In genomic region chr7:76261935-76262334, GRCh38 we compare ENCODE assay signal across 19 cellular contexts. TPM values are rescaled to one million over a fixed set of nuclear protein-coding genes. Genes with fewer than 3 reads are reported as not detected.
DNase-seq lines count a peak whose midpoint lies in the region; ATAC-seq, FAIRE-seq and TF ChIP-seq lines count a peak whose summit lies in the region.
"Had no signal": no experiment of that assay in that cellular context is flagged by ENCODE, and none has a peak within 500 bp of the region (broad histone marks: within the 10 kb centered on the region; RNA-seq: fewer than 3 reads in every experiment).

No MANE protein-coding gene starts in this region.

- no peaks in the 10 kb centered on the region; the same call in 1 of the 2 replicates for H3K79me1 ChIP-seq in H1 (ENCODE audit: low read depth, low read length)

- no peak overlapping the region for H3K4me3 Mint-ChIP-seq in activated naive CD8-positive, alpha-beta T cell treated with anti-CD3 and anti-CD28 coated beads, Interleukin-2, amount 10 ng/mL, durations not matched to agents 7 days and 5 days
- no peak overlapping the region for H3K4me3 Mint-ChIP-seq in activated naive CD8-positive, alpha-beta T cell treated with anti-CD3 and anti-CD28 coated beads for 36 hours
- H3K4me3 Mint-ChIP-seq in activated CD4-positive, alpha-beta T cell treated with anti-CD3 and anti-CD28 coated beads, Interleukin-2, amount 10 ng/mL, durations not matched to agents 24 days and 14 days, result no peak overlapping the region
- H3K4me3 Mint-ChIP-seq: CD8-positive, alpha-beta memory T cell; HFFc6 had no signal

- no peak overlapping the region for H3K27ac ChIP-seq in H1 (ENCODE audit: low read depth, low read length)

- H3K4me3 ChIP-seq in H1 (ENCODE audit: extremely low read depth in 1 of 4, insufficient read depth in 2 of 4, low read depth in 3 of 4, low read length in 4 of 4), result no peak overlapping the region

- no peaks in the 10 kb centered on the region for H3K9me3 Mint-ChIP-seq in activated naive CD8-positive, alpha-beta T cell treated with anti-CD3 and anti-CD28 coated beads, Interleukin-2, amount 10 ng/mL, durations not matched to agents 7 days and 5 days
- no peaks in the 10 kb centered on the region for H3K9me3 Mint-ChIP-seq in activated naive CD8-positive, alpha-beta T cell treated with anti-CD3 and anti-CD28 coated beads for 36 hours
- H3K9me3 Mint-ChIP-seq in activated CD4-positive, alpha-beta T cell treated with anti-CD3 and anti-CD28 coated beads, Interleukin-2, amount 10 ng/mL, durations not matched to agents 24 days and 14 days, result no peaks in the 10 kb centered on the region
- no peaks in the 10 kb centered on the region for H3K9me3 Mint-ChIP-seq in activated naive CD4-positive, alpha-beta T cell treated with anti-CD3 and anti-CD28 coated beads, Interleukin-2, amount 50 U/mL, for 72 hours
- H3K9me3 Mint-ChIP-seq: HFFc6 had no signal

- H3K4me1 ChIP-seq in H1 (replicated peaks in 1 of 4; ENCODE audit: control insufficient read depth in 3 of 4, insufficient read depth in 4 of 4, low read length in 3 of 4), result peaks cover 3 to 29% (median 18%) of the 10 kb centered on the region in 4 experiments

- no peak overlapping the region for H3K14ac ChIP-seq in H1 (ENCODE audit: insufficient read length)

- TF ChIP-seq POLR2A in H1 (IDR thresholded peaks at IDR 0.05; ENCODE audit: control extremely low read depth in 1 of 2, low read depth in 2 of 2, low read length in 2 of 2), result no peak

- H3K4ac ChIP-seq in H1 (replicated peaks; ENCODE audit: insufficient read length, low read depth, low read length), result no peak overlapping the region

- peak overlapping the region; percentile 1; the same call in 1 of the 2 replicates for H2BK5ac ChIP-seq in H1 (ENCODE audit: low read depth, low read length)

- TF ChIP-seq RAD21 in H1 (IDR thresholded peaks at IDR 0.05 in 1 of 2, conservative IDR thresholded peaks at IDR 0.05 in 1 of 2; ENCODE audit: low read depth in 2 of 2, low read length in 2 of 2), result no peak

- 72% methylated on average over 4 of the region's 4 CpGs; no CpG with 5 or more reads in 1 of the 2 experiments for WGBS in H1 (ENCODE audit: extremely low coverage in 1 of 2, insufficient coverage in 1 of 2, insufficient read length in 1 of 2, insufficient replicate concordance in 2 of 2, low coverage in 1 of 2, low lambda C conversion rate in 2 of 2, missing lambda C conversion rate in 1 of 2), 2 experiments

- intact Hi-C loops in activated CD4-positive, alpha-beta T cell treated with anti-CD3 and anti-CD28 coated beads, Interleukin-2, amount 10 ng/mL, durations not matched to agents 24 days and 14 days (cut with micrococcal nuclease), result no loop called here

- H3K27me3 ChIP-seq in H1 (replicated peaks in 1 of 4; ENCODE audit: control insufficient read depth in 3 of 4, extremely low read depth in 1 of 4, insufficient read depth in 3 of 4, low read length in 3 of 4), result peaks cover 0 to 3% (median 1%) of the 10 kb centered on the region in 4 experiments; a peak in 2 of 7 replicates

- DNase-seq in activated naive CD8-positive, alpha-beta T cell treated with anti-CD3 and anti-CD28 coated beads, Interleukin-2, amount 10 ng/mL, durations not matched to agents 7 days and 5 days, result no peak
- no peak for DNase-seq in activated naive CD8-positive, alpha-beta T cell treated with anti-CD3 and anti-CD28 coated beads for 36 hours
- DNase-seq in NCI-H69 (lab: John Stamatoyannopoulos, UW) (peak; percentile 71), H1 (ENCODE audit: low read depth in 1 of 2, low spot score in 2 of 2) (no peak)
- no peak for DNase-seq in activated CD4-positive, alpha-beta T cell treated with anti-CD3 and anti-CD28 coated beads, Interleukin-2, amount 10 ng/mL, durations not matched to agents 24 days and 14 days
- no peak for DNase-seq in stimulated activated CD4-positive, alpha-beta T cell treated with anti-CD3 and anti-CD28 coated beads, Interleukin-15, amount 100 ng/mL, for 24 hours
- no peak for DNase-seq in activated naive CD4-positive, alpha-beta T cell treated with anti-CD3 and anti-CD28 coated beads, Interleukin-2, amount 50 U/mL, for 72 hours (ENCODE audit: low spot score in 2 of 2)
- DNase-seq: C1 segment of cervical spinal cord, DMS79 treated with DMSO at 0.1 percent for 48 hours, HFFc6, MM.1S, NCI-H1105, NCI-H2081 treated with DMSO at 0.1 percent for 48 hours, NCI-H524, Right ventricle myocardium superior, SW 1271 had no signal

- no peak overlapping the region for H2AFZ ChIP-seq in H1 (ENCODE audit: low read length)

- no peak for FAIRE-seq in H1 (lab: Jason Lieb, UNC)
- FAIRE-seq: H54, RCC 7860 had no signal

- H4K91ac ChIP-seq in H1 (replicated peaks; ENCODE audit: insufficient read length, low read length), result no peak overlapping the region

- peaks cover 4% of the 10 kb centered on the region; the same call in 1 of the 2 replicates for H3K23me2 ChIP-seq in H1 (ENCODE audit: low read depth, low read length)

- H2BK20ac ChIP-seq in H1 (ENCODE audit: low read length), result no peak overlapping the region

- no peaks in the 10 kb centered on the region for H3K36me3 Mint-ChIP-seq in activated naive CD8-positive, alpha-beta T cell treated with anti-CD3 and anti-CD28 coated beads, Interleukin-2, amount 10 ng/mL, durations not matched to agents 7 days and 5 days
- H3K36me3 Mint-ChIP-seq in activated naive CD8-positive, alpha-beta T cell treated with anti-CD3 and anti-CD28 coated beads for 36 hours, result no peaks in the 10 kb centered on the region
- no peaks in the 10 kb centered on the region for H3K36me3 Mint-ChIP-seq in activated CD4-positive, alpha-beta T cell treated with anti-CD3 and anti-CD28 coated beads, Interleukin-2, amount 10 ng/mL, durations not matched to agents 24 days and 14 days (ENCODE audit: low read depth)
- no peaks in the 10 kb centered on the region for H3K36me3 Mint-ChIP-seq in activated naive CD4-positive, alpha-beta T cell treated with anti-CD3 and anti-CD28 coated beads, Interleukin-2, amount 50 U/mL, for 72 hours
- H3K36me3 Mint-ChIP-seq: CD8-positive, alpha-beta memory T cell had no signal

- TF ChIP-seq EP300 in H1 (IDR thresholded peaks at IDR 0.05; ENCODE audit: borderline replicate concordance in 1 of 2, low read depth in 2 of 2, low read length in 2 of 2), result no peak

- no peak overlapping the region for H3K9ac ChIP-seq in H1 (replicated peaks in 1 of 4; ENCODE audit: extremely low read depth in 1 of 4, low read depth in 3 of 4, low read length in 3 of 4)

- H3K27ac Mint-ChIP-seq in activated naive CD8-positive, alpha-beta T cell treated with anti-CD3 and anti-CD28 coated beads, Interleukin-2, amount 10 ng/mL, durations not matched to agents 7 days and 5 days, result peak overlapping the region; percentile 48
- no peak overlapping the region for H3K27ac Mint-ChIP-seq in activated naive CD8-positive, alpha-beta T cell treated with anti-CD3 and anti-CD28 coated beads for 36 hours
- no peak overlapping the region for H3K27ac Mint-ChIP-seq in activated CD4-positive, alpha-beta T cell treated with anti-CD3 and anti-CD28 coated beads, Interleukin-2, amount 10 ng/mL, durations not matched to agents 24 days and 14 days
- no peak overlapping the region for H3K27ac Mint-ChIP-seq in activated naive CD4-positive, alpha-beta T cell treated with anti-CD3 and anti-CD28 coated beads, Interleukin-2, amount 50 U/mL, for 72 hours
- H3K27ac Mint-ChIP-seq: CD8-positive, alpha-beta memory T cell; HFFc6 had no signal

- peak overlapping the region; percentile 82; the same call in 1 of the 2 replicates for H2BK12ac ChIP-seq in H1 (ENCODE audit: low read depth, low read length)

- peak overlapping the region; percentile 11 to 20; a peak in 3 of 4 replicates for H3K4me2 ChIP-seq in H1 (ENCODE audit: insufficient read depth in 1 of 2, low read depth in 2 of 2, low read length in 2 of 2)

- no peak overlapping the region for H2AK5ac ChIP-seq in H1 (ENCODE audit: low read depth, low read length)

- H4K5ac ChIP-seq in H1 (ENCODE audit: insufficient read length, low read depth, low read length), result no peak overlapping the region

- TF ChIP-seq CTCF in H1 (IDR thresholded peaks at IDR 0.05; ENCODE audit: control extremely low read depth in 1 of 3, insufficient read depth in 1 of 3, low read depth in 1 of 3, low read length in 3 of 3), result no peak

- no peak overlapping the region for H3K56ac ChIP-seq in H1 (replicated peaks; ENCODE audit: insufficient read length, low read depth, low read length)

- no peak overlapping the region for H3K18ac ChIP-seq in H1 (ENCODE audit: extremely low read depth, low read length)

- H4K8ac ChIP-seq in H1 (ENCODE audit: extremely low read depth, insufficient read depth, low read length), result no peak overlapping the region; the same call in 1 of the 2 replicates

- CTCF ChIA-PET in H1 (lab: Charles Lee; ENCODE audit: partially characterized antibody), result interaction anchor here (0.6 to 5.7 kb wide), 30 partner anchors 9 to 395 kb away, joined by 3 to 125 read pairs (median 12); partner anchors contain the start of gene SRRM3

- no peak for ATAC-seq in activated naive CD8-positive, alpha-beta T cell treated with anti-CD3 and anti-CD28 coated beads, Interleukin-2, amount 10 ng/mL, durations not matched to agents 7 days and 5 days (ENCODE audit: low read depth)
- ATAC-seq in activated naive CD4-positive, alpha-beta T cell treated with anti-CD3 and anti-CD28 coated beads, Interleukin-2, amount 50 U/mL, for 72 hours, result no peak

- H3K27me3 Mint-ChIP-seq in activated naive CD8-positive, alpha-beta T cell treated with anti-CD3 and anti-CD28 coated beads, Interleukin-2, amount 10 ng/mL, durations not matched to agents 7 days and 5 days, result peaks cover 29% of the 10 kb centered on the region
- peaks cover 67% of the 10 kb centered on the region for H3K27me3 Mint-ChIP-seq in activated naive CD8-positive, alpha-beta T cell treated with anti-CD3 and anti-CD28 coated beads for 36 hours
- peaks cover 24% of the 10 kb centered on the region for H3K27me3 Mint-ChIP-seq in activated CD4-positive, alpha-beta T cell treated with anti-CD3 and anti-CD28 coated beads, Interleukin-2, amount 10 ng/mL, durations not matched to agents 24 days and 14 days

- no peak overlapping the region for H2BK15ac ChIP-seq in H1 (ENCODE audit: low read length)

- no peaks in the 10 kb centered on the region for H3K79me2 ChIP-seq in H1 (ENCODE audit: control insufficient read depth in 1 of 2, insufficient read depth in 2 of 2, low read length in 2 of 2)

- no peaks in the 10 kb centered on the region for H4K20me1 ChIP-seq in H1 (replicated peaks in 1 of 2; ENCODE audit: control insufficient read depth in 1 of 2, insufficient read depth in 2 of 2, low read length in 2 of 2)

- H3K4me1 Mint-ChIP-seq in activated naive CD8-positive, alpha-beta T cell treated with anti-CD3 and anti-CD28 coated beads, Interleukin-2, amount 10 ng/mL, durations not matched to agents 7 days and 5 days, result peaks cover 3% of the 10 kb centered on the region
- no peaks in the 10 kb centered on the region for H3K4me1 Mint-ChIP-seq in activated naive CD8-positive, alpha-beta T cell treated with anti-CD3 and anti-CD28 coated beads for 36 hours
- peaks cover 2% of the 10 kb centered on the region for H3K4me1 Mint-ChIP-seq in activated CD4-positive, alpha-beta T cell treated with anti-CD3 and anti-CD28 coated beads, Interleukin-2, amount 10 ng/mL, durations not matched to agents 24 days and 14 days

- H3K9me3 ChIP-seq in H1 (ENCODE audit: insufficient read depth in 2 of 2, low read depth in 1 of 2, low read length in 1 of 2), result no peaks in the 10 kb centered on the region

- peaks cover 0 to 3% (median 0%) of the 10 kb centered on the region in 4 experiments; a peak in 2 of 8 replicates for H3K36me3 ChIP-seq in H1 (ENCODE audit: control insufficient read depth in 2 of 4, insufficient read depth in 4 of 4, low read length in 3 of 4)

- H3K23ac ChIP-seq in H1 (ENCODE audit: insufficient read length), result no peak overlapping the region

- POLR2A ChIA-PET in activated naive CD8-positive, alpha-beta T cell treated with anti-CD3 and anti-CD28 coated beads, Interleukin-2, amount 10 ng/mL, durations not matched to agents 7 days and 5 days (lab: Charles Lee), result no interaction called here
- POLR2A ChIA-PET in H1 (lab: Charles Lee; ENCODE audit: partially characterized antibody), result interaction anchor here (0.7 to 3.3 kb wide), 9 partner anchors 19 to 187 kb away, joined by 3 to 15 read pairs (median 4); no protein-coding TSS in a partner anchor

- H2BK120ac ChIP-seq in H1 (replicated peaks; ENCODE audit: low read depth, low read length), result no peak overlapping the region

RNA-seq across cellular contexts. Expression of gene HSPB1, which starts 40.5 kb away (rescaled TPM):
- total RNA-seq in activated naive CD8-positive, alpha-beta T cell treated with anti-CD3 and anti-CD28 coated beads, Interleukin-2, amount 10 ng/mL, durations not matched to agents 7 days and 5 days, result 10 to 100 TPM; 43.3 to 47.9 TPM
- total RNA-seq in activated naive CD8-positive, alpha-beta T cell treated with anti-CD3 and anti-CD28 coated beads for 36 hours, result 100 to 1,000 TPM in 1 of 2 experiments, 10 to 100 TPM in 1; 96.7 to 102 TPM
- total RNA-seq in H1 (2021; fragmentation: NEBNext Ultra II Directional; extraction: Animal tissue kit (Norgen Biotek cat#: 25700)), result 165 and 194 TPM in 2 replicates
- polyA plus RNA-seq in H1 (2011; rRNA removed), result 254 and 440 TPM in 2 replicates
- 140 TPM for polyA plus RNA-seq in H1 (2011; cell fraction: cytosol; rRNA removed)
- polyA plus RNA-seq in H1 (2011; cell fraction: nucleus; rRNA removed), result 158 TPM
- polyA plus RNA-seq in H1 (2012, experiment 1 of 2), result 103 to 239 TPM (median 205 TPM) in 4 replicates
- 130 TPM for polyA plus RNA-seq in H1 (2012, experiment 2 of 2)
- 200 TPM for polyA plus RNA-seq in H1 (2013, experiment 1 of 2)
- polyA plus RNA-seq in H1 (2013, experiment 2 of 2), result 202 TPM
- polyA minus RNA-seq in H1 (2011; rRNA and poly(A)+ RNA removed), result 12.2 and 16.7 TPM in 2 replicates
- 52.6 TPM for polyA minus RNA-seq in H1 (2011; cell fraction: cytosol; rRNA and poly(A)+ RNA removed)
- 46.7 TPM for polyA minus RNA-seq in H1 (2011; cell fraction: nucleus; rRNA and poly(A)+ RNA removed)
- total RNA-seq in activated CD4-positive, alpha-beta T cell treated with anti-CD3 and anti-CD28 coated beads, Interleukin-2, amount 10 ng/mL, durations not matched to agents 24 days and 14 days, result 112 and 117 TPM in 2 replicates
- 10 to 100 TPM; 42.5 to 78.1 TPM for total RNA-seq in activated naive CD4-positive, alpha-beta T cell treated with anti-CD3 and anti-CD28 coated beads, Interleukin-2, amount 50 U/mL, for 72 hours
